ENCODE assay signal across 17 cellular contexts in genomic region chr11:72217856-72218745, GRCh38. TPM values are rescaled to one million over a fixed set of nuclear protein-coding genes. Genes with fewer than 3 reads are reported as not detected.
DNase-seq lines count a peak whose midpoint lies in the region; ATAC-seq, FAIRE-seq and TF ChIP-seq lines count a peak whose summit lies in the region.
"Had no signal": no experiment of that assay in that cellular context is flagged by ENCODE, and none has a peak within 500 bp of the region (broad histone marks: within the 10 kb centered on the region; RNA-seq: fewer than 3 reads in every experiment).

No MANE protein-coding gene starts in this region.

- no peaks in the 10 kb centered on the region for H4K20me1 ChIP-seq in K562 (replicated peaks; ENCODE audit: control insufficient read depth, insufficient read depth, low read length)

- in situ Hi-C loops in KBM-7 (cut with MboI; ENCODE audit: low pct_unique_long_range_greater_than_20kb, low sequenced_read_pairs) (no loop called here), K562 (cut with MboI) (no loop called here)

- H3K4me3 ChIP-seq in K562, result no peak overlapping the region
- H3K4me3 ChIP-seq in colonic mucosa, result no peak overlapping the region

- peak overlapping the region; percentile 71 for H2AFZ ChIP-seq in K562 (ENCODE audit: low read depth, low read length)

- H3K27ac Mint-ChIP-seq in natural killer cell, result no peak overlapping the region

- POLR2A ChIA-PET in K562 (lab: Yijun Ruan, JAX), result interaction anchor here (0.9 kb wide), 1 partner anchor 10 kb away, joined by 3 read pairs; no protein-coding TSS in a partner anchor

- H3K9me3 ChIP-seq in K562 (replicated peaks; ENCODE audit: control insufficient read depth, insufficient read depth, low read depth, low read length), result no peaks in the 10 kb centered on the region
- no peaks in the 10 kb centered on the region for H3K9me3 ChIP-seq in colonic mucosa
- H3K9me3 ChIP-seq: gastrocnemius medialis had no signal

- TF ChIP-seq RAD21 in K562 (CRISPR knock-in tag; conservative IDR thresholded peaks at IDR 0.05 in 1 of 2, IDR thresholded peaks at IDR 0.05 in 1 of 2), result no peak

- BruUV-seq in K562 (replicated peaks; lab: Mats Ljungman, UMichigan), result no TSS peak

- no peaks in the 10 kb centered on the region for H3K79me2 ChIP-seq in K562 (ENCODE audit: control insufficient read depth, insufficient read depth, low read length)

- TF ChIP-seq CTCF in K562 (IDR thresholded peaks at IDR 0.05 in 2 of 3, conservative IDR thresholded peaks at IDR 0.05 in 1 of 3; ENCODE audit: insufficient read depth in 2 of 3, low read depth in 1 of 3, low read length in 3 of 3), result no peak
- TF ChIP-seq CTCF in natural killer cell (IDR thresholded peaks at IDR 0.05), result no peak
- TF ChIP-seq CTCF in colonic mucosa (IDR thresholded peaks at IDR 0.05), result no peak

- peaks cover 17 to 29% of the 10 kb centered on the region in 2 donors for H3K4me1 Mint-ChIP-seq in natural killer cell

- H3K4me3 Mint-ChIP-seq in natural killer cell, result peak overlapping the region; percentile 38
- H3K4me3 Mint-ChIP-seq: effector memory CD8-positive, alpha-beta T cell had no signal

- CTCF ChIA-PET in K562 (lab: Yijun Ruan, JAX; ENCODE audit: low intra/inter-chr PET ratio), result no interaction called here

- H3K4me1 ChIP-seq in K562 (replicated peaks in 1 of 2; ENCODE audit: control insufficient read depth in 2 of 2, insufficient read depth in 2 of 2, low read length in 2 of 2) (peaks cover 23 to 28% of the 10 kb centered on the region in 2 experiments), colonic mucosa (no peaks in the 10 kb centered on the region)

- H3K4me2 ChIP-seq in K562 (ENCODE audit: insufficient read depth, low read length), result no peak overlapping the region

- no peaks in the 10 kb centered on the region for H3K9me3 Mint-ChIP-seq in natural killer cell
- H3K9me3 Mint-ChIP-seq: effector memory CD8-positive, alpha-beta T cell had no signal

- no peak for ATAC-seq in K562
- peak in 2 of 3 donors; percentile 33 to 47 for ATAC-seq in natural killer cell
- ATAC-seq: effector memory CD8-positive, alpha-beta T cell; gastrocnemius medialis had no signal

- H3K27ac ChIP-seq in K562 (ENCODE audit: extremely low read depth, low read depth, low read length), result no peak overlapping the region
- no peak overlapping the region for H3K27ac ChIP-seq in colonic mucosa
- H3K27ac ChIP-seq: C4-2B, gastrocnemius medialis had no signal

- H3K36me3 ChIP-seq in K562 (ENCODE audit: control insufficient read depth, insufficient read depth, low read length) (no peaks in the 10 kb centered on the region), colonic mucosa (no peaks in the 10 kb centered on the region)
- H3K36me3 ChIP-seq: gastrocnemius medialis had no signal

- no peaks in the 10 kb centered on the region for H3K27me3 ChIP-seq in K562 (ENCODE audit: control insufficient read depth in 2 of 2, insufficient read depth in 2 of 2, low read length in 2 of 2)
- no peaks in the 10 kb centered on the region for H3K27me3 ChIP-seq in colonic mucosa

- peaks cover 9 to 10% of the 10 kb centered on the region in 2 donors for H3K27me3 Mint-ChIP-seq in natural killer cell (ENCODE audit: low read depth in 2 of 2)

- no peaks in the 10 kb centered on the region for H3K9me1 ChIP-seq in K562 (ENCODE audit: control insufficient read depth, insufficient read depth, low read length)

- intact Hi-C loops in K562 (cut with micrococcal nuclease) (no loop called here), natural killer cell (cut with micrococcal nuclease) (no loop called here), colonic mucosa (cut with DNase I) (no loop called here)

- H3K36me3 Mint-ChIP-seq in natural killer cell, result no peaks in the 10 kb centered on the region

- H3K9ac ChIP-seq in K562 (ENCODE audit: insufficient read depth in 1 of 2, low read depth in 2 of 2, low read length in 2 of 2) (peak overlapping the region in 1 of 2 experiments; percentile 46; a peak in 1 of 4 replicates), colonic mucosa (ENCODE audit: low read depth in 2 of 2, low read length in 2 of 2) (no peak overlapping the region)

- TF ChIP-seq POLR2A in K562 (conservative IDR thresholded peaks at IDR 0.05), result no peak
- TF ChIP-seq POLR2A in GM12891 (IDR thresholded peaks at IDR 0.05; ENCODE audit: low read depth, low read length), result no peak

- DNase-seq in Ammon's horn (ENCODE audit: low spot score) (peak; percentile 33), KBM-7 (peak; percentile 78), K562 (ENCODE audit: extremely low read depth in 1 of 4, low spot score in 3 of 4) (no peak), natural killer cell (no peak), NCI-H187 treated with DMSO at 0.1 percent for 48 hours (lab: John Stamatoyannopoulos, UW) (no peak), GM12891 (ENCODE audit: insufficient read length, low spot score) (no peak), colonic mucosa (no peak), HK-2 (ENCODE audit: unreplicated experiment) (no peak)
- DNase-seq: activated T-cell treated with anti-CD3 and anti-CD28 coated beads for 4 hours; effector memory CD8-positive, alpha-beta T cell; gastrocnemius medialis; kidney glomerular epithelial cell; NCI-H2171 treated with DMSO at 0.1 percent for 48 hours had no signal

- FAIRE-seq in K562 (lab: Jason Lieb, UNC) (no peak), GM12891 (lab: Jason Lieb, UNC) (no peak)
- FAIRE-seq: RCC 7860 had no signal

- TF ChIP-seq EP300 in K562 (IDR thresholded peaks at IDR 0.05; ENCODE audit: low read length), result no peak

- WGBS in K562 (ENCODE audit: insufficient coverage, low coverage, missing lambda C conversion rate), result 48% methylated on average over 7 of the region's 7 CpGs

RNA-seq across cellular contexts. Expression of gene FOLR2, which starts 1.5 kb away (rescaled TPM):
- not detected in 2 replicates for total RNA-seq in K562 (2011; cell fraction: chromatin; rRNA removed; ENCODE audit: low replicate concordance)
- not detected in 2 replicates for total RNA-seq in K562 (2011; cell fraction: nucleolus; rRNA removed)
- total RNA-seq in K562 (2011; cell fraction: nucleoplasm; rRNA removed), result not detected in 2 replicates
- total RNA-seq in K562 (2014; rRNA removed) (not detected in 2 replicates), K562 (2014; rRNA removed; fragmentation: Illumina TruSeq; extraction: Trizol) (not detected in 2 replicates), K562 (2015; rRNA removed; fragmentation: Illumina TruSeq; extraction: Trizol) (not detected in 2 replicates), K562 (2021) (0.20 TPM in 1 of 2 replicates, not detected in the other), natural killer cell (not detected), colonic mucosa (10 to 100 TPM in 1 of 2 donors, 1 to 10 TPM in 1; 4.5 to 15.4 TPM)
- polyA plus RNA-seq in K562 (2011; rRNA removed) (not detected in 2 replicates), K562 (2014; fragmentation: Illumina TruSeq; extraction: Trizol) (0.28 TPM in 1 of 2 replicates, not detected in the other), K562 (2014; fragmentation: Nextera tagmentation; extraction: Ambion mirVana) (under 1 TPM in 1 of 2 experiments, not detected in 1; 0.27 TPM), K562 (2014; rRNA removed) (not detected in 2 replicates)
- 0.57 TPM in 1 of 2 replicates, not detected in the other for polyA plus RNA-seq in K562 (2011; cell fraction: cytosol; rRNA removed)
- not detected in 2 replicates for polyA plus RNA-seq in K562 (2011; cell fraction: nucleus; rRNA removed)
- 0.14 TPM in 1 of 2 replicates, not detected in the other for polyA plus RNA-seq in K562 (2012)
- not detected in 2 replicates for polyA minus RNA-seq in K562 (2011; rRNA and poly(A)+ RNA removed)
- polyA minus RNA-seq in K562 (2011; cell fraction: cytosol; rRNA and poly(A)+ RNA removed), result not detected in 2 replicates
- not detected in 2 replicates for polyA minus RNA-seq in K562 (2011; cell fraction: nucleus; rRNA and poly(A)+ RNA removed)
- 0.98 TPM for polyA plus RNA-seq in GM12891 (2012; ENCODE audit: low read depth, missing spikeins)
- total RNA-seq: G401, osteoblast had no signal

RNA-seq across cellular contexts. Expression of gene INPPL1, which starts 6.5 kb away (rescaled TPM):
- 549 and 1,360 TPM in 2 replicates for total RNA-seq in K562 (2011; cell fraction: chromatin; rRNA removed; ENCODE audit: low replicate concordance)
- 683 and 737 TPM in 2 replicates for total RNA-seq in K562 (2011; cell fraction: nucleolus; rRNA removed)
- total RNA-seq in K562 (2011; cell fraction: nucleoplasm; rRNA removed), result 497 TPM in 2 replicates
- total RNA-seq in K562 (2014; rRNA removed) (61.6 and 94.9 TPM in 2 replicates), K562 (2014; rRNA removed; fragmentation: Illumina TruSeq; extraction: Trizol) (36.2 and 37.8 TPM in 2 replicates), K562 (2015; rRNA removed; fragmentation: Illumina TruSeq; extraction: Trizol) (51.1 and 52.7 TPM in 2 replicates), K562 (2021) (135 and 137 TPM in 2 replicates), natural killer cell (100 to 1,000 TPM; 193 to 207 (median 195) TPM), colonic mucosa (100 to 1,000 TPM; 120 to 166 TPM)
- polyA plus RNA-seq in K562 (2011; rRNA removed) (75.9 and 141 TPM in 2 replicates), K562 (2014; fragmentation: Illumina TruSeq; extraction: Trizol) (83.2 and 84.0 TPM in 2 replicates), K562 (2014; fragmentation: Nextera tagmentation; extraction: Ambion mirVana) (under 1 TPM; 0.55 to 0.81 TPM), K562 (2014; rRNA removed) (94.8 and 118 TPM in 2 replicates)
- 53.0 and 79.7 TPM in 2 replicates for polyA plus RNA-seq in K562 (2011; cell fraction: cytosol; rRNA removed)
- polyA plus RNA-seq in K562 (2011; cell fraction: nucleus; rRNA removed), result 1,064 and 1,073 TPM in 2 replicates
- 92.0 and 111 TPM in 2 replicates for polyA plus RNA-seq in K562 (2012)
- 61.2 and 72.8 TPM in 2 replicates for polyA minus RNA-seq in K562 (2011; rRNA and poly(A)+ RNA removed)
- 85.6 and 95.4 TPM in 2 replicates for polyA minus RNA-seq in K562 (2011; cell fraction: cytosol; rRNA and poly(A)+ RNA removed)
- 195 and 256 TPM in 2 replicates for polyA minus RNA-seq in K562 (2011; cell fraction: nucleus; rRNA and poly(A)+ RNA removed)
- polyA plus RNA-seq in GM12891 (2012; ENCODE audit: low read depth, missing spikeins), result 59.5 TPM

RNA-seq across cellular contexts. Expression of gene PHOX2A, which starts 25.9 kb away (rescaled TPM):
- not detected in 2 replicates for total RNA-seq in K562 (2011; cell fraction: chromatin; rRNA removed; ENCODE audit: low replicate concordance)
- not detected in 2 replicates for total RNA-seq in K562 (2011; cell fraction: nucleolus; rRNA removed)
- not detected in 2 replicates for total RNA-seq in K562 (2011; cell fraction: nucleoplasm; rRNA removed)
- total RNA-seq in K562 (2014; rRNA removed), result not detected in 2 replicates
- total RNA-seq in K562 (2014; rRNA removed; fragmentation: Illumina TruSeq; extraction: Trizol), result not detected in 2 replicates
- not detected in 2 replicates for total RNA-seq in K562 (2015; rRNA removed; fragmentation: Illumina TruSeq; extraction: Trizol)
- not detected in 2 replicates for total RNA-seq in K562 (2021)
- polyA plus RNA-seq in K562 (2011; rRNA removed), result not detected in 2 replicates
- polyA plus RNA-seq in K562 (2011; cell fraction: cytosol; rRNA removed), result not detected in 2 replicates
- not detected in 2 replicates for polyA plus RNA-seq in K562 (2011; cell fraction: nucleus; rRNA removed)
- polyA plus RNA-seq in K562 (2012), result not detected in 2 replicates
- not detected in 2 replicates for polyA plus RNA-seq in K562 (2014; fragmentation: Illumina TruSeq; extraction: Trizol)
- not detected for polyA plus RNA-seq in K562 (2014; fragmentation: Nextera tagmentation; extraction: Ambion mirVana)
- polyA plus RNA-seq in K562 (2014; rRNA removed), result not detected in 2 replicates
- polyA minus RNA-seq in K562 (2011; rRNA and poly(A)+ RNA removed), result not detected in 2 replicates
- polyA minus RNA-seq in K562 (2011; cell fraction: cytosol; rRNA and poly(A)+ RNA removed), result not detected in 2 replicates
- polyA minus RNA-seq in K562 (2011; cell fraction: nucleus; rRNA and poly(A)+ RNA removed), result not detected in 2 replicates
- total RNA-seq in natural killer cell, result not detected
- not detected for polyA plus RNA-seq in GM12891 (2012; ENCODE audit: low read depth, missing spikeins)
- total RNA-seq in colonic mucosa, result under 1 TPM; 0.27 to 0.37 TPM
- total RNA-seq: G401, gastrocnemius medialis, osteoblast had no signal

RNA-seq across cellular contexts. Expression of gene FOLR1, which starts 26.2 kb away (rescaled TPM):
- total RNA-seq in K562 (2011; cell fraction: chromatin; rRNA removed; ENCODE audit: low replicate concordance), result 0.46 and 2.7 TPM in 2 replicates
- 2.5 and 3.3 TPM in 2 replicates for total RNA-seq in K562 (2011; cell fraction: nucleolus; rRNA removed)
- total RNA-seq in K562 (2011; cell fraction: nucleoplasm; rRNA removed), result 1.8 and 2.9 TPM in 2 replicates
- total RNA-seq in K562 (2014; rRNA removed), result 0.68 and 0.90 TPM in 2 replicates
- 0.19 and 0.22 TPM in 2 replicates for total RNA-seq in K562 (2014; rRNA removed; fragmentation: Illumina TruSeq; extraction: Trizol)
- 0.58 and 0.75 TPM in 2 replicates for total RNA-seq in K562 (2015; rRNA removed; fragmentation: Illumina TruSeq; extraction: Trizol)
- 0.49 and 0.92 TPM in 2 replicates for total RNA-seq in K562 (2021)
- polyA plus RNA-seq in K562 (2011; rRNA removed), result 1.2 and 2.3 TPM in 2 replicates
- polyA plus RNA-seq in K562 (2011; cell fraction: cytosol; rRNA removed), result 2.0 and 3.9 TPM in 2 replicates
- 0.77 and 1.7 TPM in 2 replicates for polyA plus RNA-seq in K562 (2011; cell fraction: nucleus; rRNA removed)
- 1.8 and 7.5 TPM in 2 replicates for polyA plus RNA-seq in K562 (2012)
- 0.96 and 1.7 TPM in 2 replicates for polyA plus RNA-seq in K562 (2014; fragmentation: Illumina TruSeq; extraction: Trizol)
- polyA plus RNA-seq in K562 (2014; fragmentation: Nextera tagmentation; extraction: Ambion mirVana), result 1 to 10 TPM; 1.0 to 1.7 TPM
- polyA plus RNA-seq in K562 (2014; rRNA removed), result 1.8 TPM in 2 replicates
- 1.5 TPM in 1 of 2 replicates, not detected in the other for polyA minus RNA-seq in K562 (2011; rRNA and poly(A)+ RNA removed)
- polyA minus RNA-seq in K562 (2011; cell fraction: cytosol; rRNA and poly(A)+ RNA removed), result 2.3 and 4.2 TPM in 2 replicates
- 1.2 and 1.4 TPM in 2 replicates for polyA minus RNA-seq in K562 (2011; cell fraction: nucleus; rRNA and poly(A)+ RNA removed)
- not detected for total RNA-seq in natural killer cell
- polyA plus RNA-seq in GM12891 (2012; ENCODE audit: low read depth, missing spikeins), result not detected
- total RNA-seq in colonic mucosa, result under 1 TPM in 1 of 2 donors, not detected in 1; 0.59 TPM
- total RNA-seq: gastrocnemius medialis had no signal

Comparison
In these comparisons a context has a peak if more than half of its experiments do, and no peak if none do; other contexts are left out.
1. DNase-seq: peak in Ammon's horn (single experiment) and KBM-7 (single experiment); none in K562 (0 of 4), natural killer cell (single experiment), NCI-H187 treated with DMSO at 0.1 percent for 48 hours (single experiment), GM12891 (single experiment), colonic mucosa (single experiment) and HK-2 (single experiment).